In genomic region chr2:137420744-137421143, GRCh38 we compare ENCODE assay signal across 36 cellular contexts.
A peak's percentile ranks its signal among the peaks of the same experiment; 100 is the strongest.
DNase-seq lines count a peak whose midpoint lies in the region; ATAC-seq, FAIRE-seq and TF ChIP-seq lines count a peak whose summit lies in the region.
"Had no signal": no experiment of that assay in that cellular context is flagged by ENCODE, and none has a peak within 500 bp of the region (broad histone marks: within the 10 kb centered on the region; RNA-seq: fewer than 3 reads in every experiment).

No MANE protein-coding gene starts in this region.

- no peaks in the 10 kb centered on the region for H3K79me2 ChIP-seq in H1 (ENCODE audit: control insufficient read depth in 1 of 2, insufficient read depth in 2 of 2, low read length in 2 of 2)
- H3K79me2 ChIP-seq in mesendoderm (ENCODE audit: control insufficient read depth, insufficient read depth, low read length), result no peaks in the 10 kb centered on the region

- H3K27me3 ChIP-seq in Caco-2 (replicated peaks; ENCODE audit: control insufficient read depth, insufficient read depth, low read length) (no peaks in the 10 kb centered on the region), H1 (replicated peaks in 1 of 4; ENCODE audit: control insufficient read depth in 3 of 4, extremely low read depth in 1 of 4, insufficient read depth in 3 of 4, low read length in 3 of 4) (no peaks in the 10 kb centered on the region), mesendoderm (ENCODE audit: insufficient read depth, low read length, poor library complexity) (no peaks in the 10 kb centered on the region)
- H3K27me3 ChIP-seq: BLaER1, ovary, SJCRH30, tibial nerve had no signal

- H3K4me3 ChIP-seq in Caco-2 (ENCODE audit: low read depth, low read length) (no peak overlapping the region), H1 (ENCODE audit: extremely low read depth in 1 of 4, insufficient read depth in 2 of 4, low read depth in 3 of 4, low read length in 4 of 4) (no peak overlapping the region), mesendoderm (ENCODE audit: low read length) (no peak overlapping the region)
- H3K4me3 ChIP-seq: BLaER1, dorsolateral prefrontal cortex, GM12878, lower lobe of right lung, ovary, SJCRH30, tibial nerve had no signal

- no peak for ATAC-seq in naive thymus-derived CD8-positive, alpha-beta T cell
- ATAC-seq: activated CD8-positive, alpha-beta T cell treated with anti-CD3 and anti-CD28 coated beads for 36 hours; GM12878; lower lobe of right lung; Panc1 had no signal

- no peak for TF ChIP-seq EP300 in H1 (IDR thresholded peaks at IDR 0.05; ENCODE audit: borderline replicate concordance in 1 of 2, low read depth in 2 of 2, low read length in 2 of 2)

- DNase-seq in Caco-2 (no peak), HT1080 (ENCODE audit: low read depth) (peak; percentile 29), H1 (ENCODE audit: low read depth in 1 of 2, low spot score in 2 of 2) (no peak), mesendoderm (peak; percentile 77), GM20000 (ENCODE audit: low spot score) (no peak), hepatic stellate cell (ENCODE audit: low spot score) (no peak)
- DNase-seq in naive thymus-derived CD8-positive, alpha-beta T cell, result no peak
- no peak for DNase-seq in activated naive CD4-positive, alpha-beta T cell treated with anti-CD3 and anti-CD28 coated beads, Interleukin-2, amount 50 U/mL, for 16 hours
- DNase-seq: ACHN; activated CD4-positive, alpha-beta T cell treated with anti-CD3 and anti-CD28 coated beads for 1 hour; activated CD8-positive, alpha-beta T cell treated with anti-CD3 and anti-CD28 coated beads for 36 hours; activated naive CD8-positive, alpha-beta T cell treated with anti-CD3 and anti-CD28 coated beads for 36 hours; cerebellar nuclear complex; COR-L47; DMS79 treated with DMSO at 0.1 percent for 48 hours; dorsolateral prefrontal cortex; H7; KBM-7; lower lobe of right lung; NCI-H1417; NCI-H2029 treated with DMSO at 0.1 percent for 48 hours; NCI-H526 treated with DMSO at 0.1 percent for 48 hours; nephron progenitor cell; ovary; retina; SJCRH30; stimulated activated CD4-positive, alpha-beta T cell treated with anti-CD3 and anti-CD28 coated beads, Interleukin-2, amount 100 ng/mL, for 48 hours had no signal

- H2BK5ac ChIP-seq in H1 (ENCODE audit: low read depth, low read length) (no peak overlapping the region), mesendoderm (ENCODE audit: low read length) (no peak overlapping the region)

- H3K23ac ChIP-seq in H1 (ENCODE audit: insufficient read length) (no peak overlapping the region), mesendoderm (ENCODE audit: low read length) (no peak overlapping the region)

- no peak overlapping the region for H3K4me3 Mint-ChIP-seq in Caco-2 (ENCODE audit: unreplicated experiment)
- H3K4me3 Mint-ChIP-seq in naive thymus-derived CD8-positive, alpha-beta T cell, result no peak overlapping the region
- H3K4me3 Mint-ChIP-seq: activated CD8-positive, alpha-beta T cell treated with anti-CD3 and anti-CD28 coated beads for 36 hours; activated naive CD8-positive, alpha-beta T cell treated with anti-CD3 and anti-CD28 coated beads for 36 hours; nephron progenitor cell; T-helper 1 cell treated with Interleukin-12 subunit alpha and Interleukin-12 subunit beta and Interleukin-4 antibody, amounts not matched to agents 30 μg/mL and 1 μg/mL, for 36 hours had no signal

- no peak overlapping the region for H2AFZ ChIP-seq in H1 (ENCODE audit: low read length)

- no peak for TF ChIP-seq RAD21 in H1 (IDR thresholded peaks at IDR 0.05 in 1 of 2, conservative IDR thresholded peaks at IDR 0.05 in 1 of 2; ENCODE audit: low read depth in 2 of 2, low read length in 2 of 2)

- H3K4me1 Mint-ChIP-seq in Caco-2 (ENCODE audit: low read depth, unreplicated experiment), result peaks cover 17% of the 10 kb centered on the region
- H3K4me1 Mint-ChIP-seq in naive thymus-derived CD8-positive, alpha-beta T cell, result no peaks in the 10 kb centered on the region
- H3K4me1 Mint-ChIP-seq: activated naive CD8-positive, alpha-beta T cell treated with anti-CD3 and anti-CD28 coated beads for 36 hours; nephron progenitor cell had no signal

- no TSS peak for BruUV-seq in Caco-2 (replicated peaks; lab: Mats Ljungman, UMichigan)

- H4K20me1 ChIP-seq in H1 (replicated peaks in 1 of 2; ENCODE audit: control insufficient read depth in 1 of 2, insufficient read depth in 2 of 2, low read length in 2 of 2), result no peaks in the 10 kb centered on the region
- H4K20me1 ChIP-seq: BLaER1 had no signal

- CTCF ChIA-PET in Caco-2 (lab: Charles Lee) (no interaction called here), H1 (lab: Charles Lee; ENCODE audit: partially characterized antibody) (no interaction called here)

- H3K79me1 ChIP-seq in H1 (ENCODE audit: low read depth, low read length), result no peaks in the 10 kb centered on the region
- H3K79me1 ChIP-seq in mesendoderm (ENCODE audit: low read length), result no peaks in the 10 kb centered on the region

- no peak for TF ChIP-seq POLR2A in H1 (IDR thresholded peaks at IDR 0.05; ENCODE audit: control extremely low read depth in 1 of 2, low read depth in 2 of 2, low read length in 2 of 2)

- H2BK120ac ChIP-seq in H1 (replicated peaks; ENCODE audit: low read depth, low read length) (no peak overlapping the region), mesendoderm (ENCODE audit: low read depth, low read length) (no peak overlapping the region)

- H3K27ac Mint-ChIP-seq in Caco-2 (ENCODE audit: unreplicated experiment), result peak overlapping the region; percentile 45
- no peak overlapping the region for H3K27ac Mint-ChIP-seq in naive thymus-derived CD8-positive, alpha-beta T cell
- H3K27ac Mint-ChIP-seq: activated CD8-positive, alpha-beta T cell treated with anti-CD3 and anti-CD28 coated beads for 36 hours; activated naive CD8-positive, alpha-beta T cell treated with anti-CD3 and anti-CD28 coated beads for 36 hours; activated T-helper 2 cell treated with anti-CD3 and anti-CD28 coated beads, Interferon-gamma antibody, Interleukin-2, Interleukin-4, amounts not matched to agents 10 μg/mL and 5 μg/mL and 100 μg/mL, durations not matched to agents 14 hours and 24 hours and 36 hours; nephron progenitor cell; T-helper 1 cell treated with Interleukin-12 subunit alpha and Interleukin-12 subunit beta and Interleukin-4 antibody, amounts not matched to agents 30 μg/mL and 1 μg/mL, for 36 hours had no signal

- H3K4me1 ChIP-seq in Caco-2 (no peaks in the 10 kb centered on the region; the same call in 1 of the 2 replicates), H1 (replicated peaks in 1 of 4; ENCODE audit: control insufficient read depth in 3 of 4, insufficient read depth in 4 of 4, low read length in 3 of 4) (no peaks in the 10 kb centered on the region), mesendoderm (ENCODE audit: control insufficient read depth, low read depth, low read length) (no peaks in the 10 kb centered on the region)
- H3K4me1 ChIP-seq: BLaER1, lower lobe of right lung, SJCRH30, tibial nerve had no signal

- H4K5ac ChIP-seq in H1 (ENCODE audit: insufficient read length, low read depth, low read length), result no peak overlapping the region
- no peak overlapping the region for H4K5ac ChIP-seq in mesendoderm (ENCODE audit: low read length)

- no peak overlapping the region for H3K14ac ChIP-seq in H1 (ENCODE audit: insufficient read length)

- H3K36me3 ChIP-seq in Caco-2 (ENCODE audit: control insufficient read depth, insufficient read depth, low read length) (no peaks in the 10 kb centered on the region), H1 (ENCODE audit: control insufficient read depth in 2 of 4, insufficient read depth in 4 of 4, low read length in 3 of 4) (no peaks in the 10 kb centered on the region; a peak in 1 of 8 replicates), mesendoderm (ENCODE audit: control insufficient read depth, insufficient read depth, low read length) (no peaks in the 10 kb centered on the region)
- H3K36me3 ChIP-seq: BLaER1, lower lobe of right lung, ovary, SJCRH30, tibial nerve had no signal

- H3K4me2 ChIP-seq in H1 (ENCODE audit: insufficient read depth in 1 of 2, low read depth in 2 of 2, low read length in 2 of 2) (no peak overlapping the region), mesendoderm (ENCODE audit: low read length) (no peak overlapping the region)
- H3K4me2 ChIP-seq: BLaER1 had no signal

- 71% methylated on average over 3 of the region's 3 CpGs; no CpG with 5 or more reads in 1 of the 2 experiments for WGBS in H1 (ENCODE audit: extremely low coverage in 1 of 2, insufficient coverage in 1 of 2, insufficient read length in 1 of 2, insufficient replicate concordance in 2 of 2, low coverage in 1 of 2, low lambda C conversion rate in 2 of 2, missing lambda C conversion rate in 1 of 2), 2 experiments
- WGBS in mesendoderm (ENCODE audit: extremely low coverage, insufficient coverage, low lambda C conversion rate), result no CpG with 5 or more reads among the region's 3 CpGs

- no peak overlapping the region for H2BK12ac ChIP-seq in H1 (ENCODE audit: low read depth, low read length)

- H3K36me3 Mint-ChIP-seq in Caco-2 (ENCODE audit: insufficient read depth, unreplicated experiment), result peaks cover 24% of the 10 kb centered on the region
- H3K36me3 Mint-ChIP-seq in naive thymus-derived CD8-positive, alpha-beta T cell, result no peaks in the 10 kb centered on the region
- H3K36me3 Mint-ChIP-seq: activated naive CD8-positive, alpha-beta T cell treated with anti-CD3 and anti-CD28 coated beads for 36 hours had no signal

- no peaks in the 10 kb centered on the region for H3K27me3 Mint-ChIP-seq in Caco-2 (ENCODE audit: insufficient read depth, unreplicated experiment)
- peaks cover 0 to 13% (median 0%) of the 10 kb centered on the region in 5 donors for H3K27me3 Mint-ChIP-seq in naive thymus-derived CD8-positive, alpha-beta T cell
- H3K27me3 Mint-ChIP-seq: activated CD8-positive, alpha-beta T cell treated with anti-CD3 and anti-CD28 coated beads for 36 hours; activated naive CD8-positive, alpha-beta T cell treated with anti-CD3 and anti-CD28 coated beads for 36 hours had no signal

- H3K27ac ChIP-seq in H1 (ENCODE audit: low read depth, low read length) (no peak overlapping the region), mesendoderm (ENCODE audit: low read depth, low read length) (no peak overlapping the region)
- H3K27ac ChIP-seq: BLaER1, dorsolateral prefrontal cortex, lower lobe of right lung, ovary, SJCRH30, tibial nerve had no signal

- H3K23me2 ChIP-seq in H1 (ENCODE audit: low read depth, low read length), result no peaks in the 10 kb centered on the region

- intact Hi-C loops in Caco-2 (cut with micrococcal nuclease; ENCODE audit: unreplicated experiment), result no loop called here

- H3K9me3 Mint-ChIP-seq in Caco-2 (ENCODE audit: unreplicated experiment), result peaks cover 50% of the 10 kb centered on the region
- peaks cover 0 to 9% (median 4%) of the 10 kb centered on the region in 9 donors for H3K9me3 Mint-ChIP-seq in naive thymus-derived CD8-positive, alpha-beta T cell

- H4K91ac ChIP-seq in H1 (replicated peaks; ENCODE audit: insufficient read length, low read length), result no peak overlapping the region

- H2BK15ac ChIP-seq in H1 (ENCODE audit: low read length) (no peak overlapping the region), mesendoderm (replicated peaks; ENCODE audit: low read depth) (no peak overlapping the region)

- H3K4ac ChIP-seq in H1 (replicated peaks; ENCODE audit: insufficient read length, low read depth, low read length) (no peak overlapping the region), mesendoderm (ENCODE audit: low read depth, low read length) (no peak overlapping the region)

- no peak overlapping the region for H2AK5ac ChIP-seq in H1 (ENCODE audit: low read depth, low read length)
- H2AK5ac ChIP-seq in mesendoderm (ENCODE audit: low read length), result no peak overlapping the region

- H3K9me3 ChIP-seq in Caco-2 (peaks cover 23% of the 10 kb centered on the region), H1 (ENCODE audit: insufficient read depth in 2 of 2, low read depth in 1 of 2, low read length in 1 of 2) (peaks cover 0 to 10% of the 10 kb centered on the region in 2 experiments; a peak in 3 of 4 replicates)
- H3K9me3 ChIP-seq: BLaER1, lower lobe of right lung, ovary, SJCRH30 had no signal

- H2BK20ac ChIP-seq in H1 (ENCODE audit: low read length), result no peak overlapping the region

- H3K56ac ChIP-seq in H1 (replicated peaks; ENCODE audit: insufficient read length, low read depth, low read length), result no peak overlapping the region
- H3K56ac ChIP-seq in mesendoderm (ENCODE audit: low read length), result no peak overlapping the region

- FAIRE-seq in H1 (lab: Jason Lieb, UNC), result no peak
- FAIRE-seq: astrocyte, endothelial cell of umbilical vein, GM12878, TTC549 had no signal

- H4K8ac ChIP-seq in H1 (ENCODE audit: extremely low read depth, insufficient read depth, low read length), result no peak overlapping the region
- H4K8ac ChIP-seq in mesendoderm (ENCODE audit: low read depth, low read length), result no peak overlapping the region

- H3K9ac ChIP-seq in H1 (replicated peaks in 1 of 4; ENCODE audit: extremely low read depth in 1 of 4, low read depth in 3 of 4, low read length in 3 of 4), result no peak overlapping the region
- H3K9ac ChIP-seq in mesendoderm (ENCODE audit: low read length), result no peak overlapping the region
- H3K9ac ChIP-seq: BLaER1 had no signal

- TF ChIP-seq CTCF in Caco-2 (IDR thresholded peaks at IDR 0.05; ENCODE audit: insufficient read depth in 1 of 2, low read depth in 1 of 2, low read length in 1 of 2, severe bottlenecking in 1 of 2, unreplicated experiment in 1 of 2) (no peak), H1 (IDR thresholded peaks at IDR 0.05; ENCODE audit: control extremely low read depth in 1 of 3, insufficient read depth in 1 of 3, low read depth in 1 of 3, low read length in 3 of 3) (no peak), GM20000 (IDR thresholded peaks at IDR 0.05; ENCODE audit: extremely low read depth, missing control alignments) (no peak)

- POLR2A ChIA-PET in Caco-2 (lab: Charles Lee) (no interaction called here), H1 (lab: Charles Lee; ENCODE audit: partially characterized antibody) (no interaction called here)
- POLR2A ChIA-PET in naive thymus-derived CD8-positive, alpha-beta T cell (lab: Charles Lee), result no interaction called here

- H3K18ac ChIP-seq in H1 (ENCODE audit: extremely low read depth, low read length) (no peak overlapping the region), mesendoderm (ENCODE audit: low read length) (no peak overlapping the region)

Comparison
In these comparisons a context has a peak if more than half of its experiments do, and no peak if none do; other contexts are left out.
1. DNase-seq: peak in HT1080 (single experiment) and mesendoderm (single experiment); none in Caco-2 (0 of 2), H1 (0 of 2), naive thymus-derived CD8-positive, alpha-beta T cell (0 of 10), activated naive CD4-positive, alpha-beta T cell treated with anti-CD3 and anti-CD28 coated beads, Interleukin-2, amount 50 U/mL, for 16 hours (single experiment), GM20000 (single experiment) and hepatic stellate cell (single experiment).